12 cellular contexts compared by ENCODE assay signal in genomic region chr19:52991484-52991883, GRCh38. TPM values are rescaled to one million over a fixed set of nuclear protein-coding genes. Genes with fewer than 3 reads are reported as not detected.
DNase-seq lines count a peak whose midpoint lies in the region; ATAC-seq and TF ChIP-seq lines count a peak whose summit lies in the region.
"Had no signal": no experiment of that assay in that cellular context is flagged by ENCODE, and none has a peak within 500 bp of the region (broad histone marks: within the 10 kb centered on the region; RNA-seq: fewer than 3 reads in every experiment).

No MANE protein-coding gene starts in this region.

- no peak overlapping the region for H3K4me3 ChIP-seq in hepatocyte

- ATAC-seq in GM21447 (IDR thresholded peaks at IDR 0.05; ENCODE audit: unreplicated experiment) = no peak
- ATAC-seq in HG02973 (IDR thresholded peaks at IDR 0.05; ENCODE audit: unreplicated experiment) = no peak

- no peak overlapping the region for H2AFZ ChIP-seq in hepatocyte

- no peaks in the 10 kb centered on the region for H3K27me3 ChIP-seq in hepatocyte

- no peaks in the 10 kb centered on the region for H3K9me2 ChIP-seq in hepatocyte (replicated peaks; ENCODE audit: insufficient read depth)

- peaks cover 20% of the 10 kb centered on the region for H3K79me2 ChIP-seq in hepatocyte

- no peaks in the 10 kb centered on the region for H3K9me3 ChIP-seq in hepatocyte (ENCODE audit: low read depth)

- peak overlapping the region; percentile 82 for H3K4me2 ChIP-seq in hepatocyte

- peaks cover 1% of the 10 kb centered on the region for H3K36me3 ChIP-seq in hepatocyte (replicated peaks; ENCODE audit: insufficient read depth, low read depth)

- TF ChIP-seq CTCF in hepatocyte (IDR thresholded peaks at IDR 0.05; ENCODE audit: poor library complexity) = no peak

- WGBS in hepatocyte (ENCODE audit: low lambda C conversion rate, missing lambda C conversion rate) = 100% methylated on average over 2 of the region's 2 CpGs

- H3K27ac ChIP-seq in hepatocyte = no peak overlapping the region

- no peaks in the 10 kb centered on the region for H4K20me1 ChIP-seq in hepatocyte (ENCODE audit: insufficient read depth, poor library complexity, severe bottlenecking)

- DNase-seq in AG08396 (ENCODE audit: low spot score) (peak; percentile 36), HK-2 (ENCODE audit: unreplicated experiment) (peak; percentile 35), amniotic epithelial cell (ENCODE audit: low read depth) (peak; percentile 41), hepatocyte (ENCODE audit: low spot score) (no peak), NAMALWA (ENCODE audit: low spot score) (no peak), amygdala (lab: John Stamatoyannopoulos, UW) (no peak)
- DNase-seq: activated gamma-delta T cell, erythroblast, midbrain, NCI-H1092 had no signal

- peaks cover 7% of the 10 kb centered on the region for H3K4me1 ChIP-seq in hepatocyte (ENCODE audit: insufficient read depth)

RNA-seq across cellular contexts. Expression of gene ERVV-1, which starts 22.2 kb away (rescaled TPM):
- 0.36 TPM in 1 of 2 replicates, not detected in the other for total RNA-seq in hepatocyte
- polyA plus RNA-seq in hepatocyte = 0.19 and 0.62 TPM in 2 replicates

RNA-seq across cellular contexts. Expression of gene ZNF816, which starts 28.8 kb away (rescaled TPM):
- 10.7 and 18.5 TPM in 2 replicates for total RNA-seq in hepatocyte
- polyA plus RNA-seq in hepatocyte = 5.1 and 6.3 TPM in 2 replicates

RNA-seq across cellular contexts. Expression of gene ERVV-2, which starts 53.1 kb away (rescaled TPM):
- 2.5 and 4.5 TPM in 2 replicates for total RNA-seq in hepatocyte
- 2.5 and 4.1 TPM in 2 replicates for polyA plus RNA-seq in hepatocyte

Comparison
In these comparisons a context has a peak if more than half of its experiments do, and no peak if none do; other contexts are left out.
1. DNase-seq: peak in AG08396 (single experiment), HK-2 (single experiment) and amniotic epithelial cell (single experiment); none in hepatocyte (single experiment), NAMALWA (single experiment) and amygdala (0 of 56).